Comparison of ENCODE assay signal across 17 cellular contexts in genomic region chr21:29639366-29640232, GRCh38.
A peak's percentile ranks its signal among the peaks of the same experiment; 100 is the strongest.
DNase-seq lines count a peak whose midpoint lies in the region; ATAC-seq and TF ChIP-seq lines count a peak whose summit lies in the region.
"Had no signal": no experiment of that assay in that cellular context is flagged by ENCODE, and none has a peak within 500 bp of the region (broad histone marks: within the 10 kb centered on the region; RNA-seq: fewer than 3 reads in every experiment).

No MANE protein-coding gene starts in this region.

- ATAC-seq in GM21367 (IDR thresholded peaks at IDR 0.05; ENCODE audit: unreplicated experiment) (peak; percentile 18), HG03025 (IDR thresholded peaks at IDR 0.05; ENCODE audit: low FRiP score, unreplicated experiment) (peak; percentile 26), HG02970 (IDR thresholded peaks at IDR 0.05; ENCODE audit: low FRiP score, unreplicated experiment) (no peak)
- ATAC-seq: left lobe of liver, Right ventricle myocardium inferior, WTC11 had no signal

- no peaks in the 10 kb centered on the region for H3K27me3 ChIP-seq in GM06990 (replicated peaks; ENCODE audit: control insufficient read depth, insufficient read depth, low read length)
- no peaks in the 10 kb centered on the region for H3K27me3 ChIP-seq in esophagus squamous epithelium

- H3K36me3 Mint-ChIP-seq in activated naive CD4-positive, alpha-beta T cell treated with anti-CD3 and anti-CD28 coated beads for 36 hours (ENCODE audit: low read depth) = no peaks in the 10 kb centered on the region
- H3K36me3 Mint-ChIP-seq: WTC11 had no signal

- no peaks in the 10 kb centered on the region for H3K4me1 ChIP-seq in esophagus squamous epithelium

- H3K4me3 Mint-ChIP-seq in activated naive CD4-positive, alpha-beta T cell treated with anti-CD3 and anti-CD28 coated beads for 36 hours = no peak overlapping the region
- H3K4me3 Mint-ChIP-seq: WTC11 had no signal

- no peaks in the 10 kb centered on the region for H3K9me3 ChIP-seq in esophagus squamous epithelium

- H3K27ac ChIP-seq in esophagus squamous epithelium = no peak overlapping the region

- CTCF ChIA-PET in activated naive CD4-positive, alpha-beta T cell treated with anti-CD3 and anti-CD28 coated beads for 36 hours (lab: Charles Lee) = interaction anchor here (1.0 kb wide), 1 partner anchor 68 kb away, joined by 3 read pairs; no protein-coding TSS in a partner anchor

- peaks cover 8% of the 10 kb centered on the region for H3K4me1 Mint-ChIP-seq in activated naive CD4-positive, alpha-beta T cell treated with anti-CD3 and anti-CD28 coated beads for 36 hours (ENCODE audit: low read depth)
- H3K4me1 Mint-ChIP-seq: WTC11 had no signal

- no peaks in the 10 kb centered on the region for H3K9me3 Mint-ChIP-seq in activated naive CD4-positive, alpha-beta T cell treated with anti-CD3 and anti-CD28 coated beads for 36 hours
- H3K9me3 Mint-ChIP-seq: WTC11 had no signal

- no peak for TF ChIP-seq POLR2A in esophagus squamous epithelium (IDR thresholded peaks at IDR 0.05)

- H3K4me3 ChIP-seq in GM06990 (replicated peaks; ENCODE audit: low read depth, low read length) = no peak overlapping the region
- no peak overlapping the region for H3K4me3 ChIP-seq in esophagus squamous epithelium

- TF ChIP-seq CTCF in GM06990 (IDR thresholded peaks at IDR 0.05; ENCODE audit: insufficient read depth, low read length, poor library complexity, severe bottlenecking) = no peak
- TF ChIP-seq CTCF in esophagus squamous epithelium (IDR thresholded peaks at IDR 0.05) = no peak

- DNase-seq in GM06990 (ENCODE audit: extremely low read depth, insufficient read length) = peak; percentile 18
- DNase-seq in OCI-M1 (lab: John Stamatoyannopoulos, UW) = peak; percentile 74
- no peak for DNase-seq in central memory CD4-positive, alpha-beta T cell
- DNase-seq in activated naive CD4-positive, alpha-beta T cell treated with anti-CD3 and anti-CD28 coated beads for 36 hours = no peak
- no peak for DNase-seq in esophagus squamous epithelium (lab: John Stamatoyannopoulos, UW)
- DNase-seq: activated T-cell treated with anti-CD3 and anti-CD28 coated beads, Interleukin-2, amount 50 U/mL, for 1 hour; EL; glutamatergic neuron; NCI-H226; nucleus accumbens; stimulated activated CD4-positive, alpha-beta T cell treated with anti-CD3 and anti-CD28 coated beads, Interleukin-12 subunit alpha, Interleukin-12 subunit beta, amount 100 ng/mL, for 4 hours had no signal

- WGBS in esophagus squamous epithelium, 2 donors = 76 to 79% methylated on average over 6 of the region's 6 CpGs

- intact Hi-C loops in activated naive CD4-positive, alpha-beta T cell treated with anti-CD3 and anti-CD28 coated beads for 36 hours (cut with micrococcal nuclease) = no loop called here
- intact Hi-C loops in esophagus squamous epithelium (cut with DNase I) = no loop called here

- H3K27me3 Mint-ChIP-seq in activated naive CD4-positive, alpha-beta T cell treated with anti-CD3 and anti-CD28 coated beads for 36 hours (ENCODE audit: low read depth) = peaks cover 3% of the 10 kb centered on the region

- H3K36me3 ChIP-seq in GM06990 (ENCODE audit: control insufficient read depth, insufficient read depth, low read length) (no peaks in the 10 kb centered on the region), esophagus squamous epithelium (no peaks in the 10 kb centered on the region)

- no peak overlapping the region for H3K27ac Mint-ChIP-seq in activated naive CD4-positive, alpha-beta T cell treated with anti-CD3 and anti-CD28 coated beads for 36 hours
- H3K27ac Mint-ChIP-seq: WTC11 had no signal

Comparison
In these comparisons a context has a peak if more than half of its experiments do, and no peak if none do; other contexts are left out.
1. DNase-seq: peak in GM06990 (single experiment) and OCI-M1 (single experiment); none in central memory CD4-positive, alpha-beta T cell (single experiment), activated naive CD4-positive, alpha-beta T cell treated with anti-CD3 and anti-CD28 coated beads for 36 hours (single experiment) and esophagus squamous epithelium (single experiment).